ENCODE assay signal across 8 cellular contexts in genomic region chr5:109468737-109469420, GRCh38. TPM values are rescaled to one million over a fixed set of nuclear protein-coding genes. Genes with fewer than 3 reads are reported as not detected.
A peak's percentile ranks its signal among the peaks of the same experiment; 100 is the strongest.
DNase-seq lines count a peak whose midpoint lies in the region; ATAC-seq and FAIRE-seq lines count a peak whose summit lies in the region.

No MANE protein-coding gene starts in this region.

- DNase-seq in DMS114 treated with DMSO at 0.1 percent for 48 hours (lab: John Stamatoyannopoulos, UW; ENCODE audit: unreplicated experiment) = peak; percentile 12
- peak; percentile 98 for DNase-seq in HT-29 (ENCODE audit: low spot score)
- DNase-seq in NOMO-1 (lab: John Stamatoyannopoulos, UW; ENCODE audit: unreplicated experiment in 2 of 2) = peak; percentile 33 to 75
- peak; percentile 44 for DNase-seq in activated CD8-positive, alpha-beta memory T cell treated with anti-CD3 and anti-CD28 coated beads for 4 hours (ENCODE audit: low read depth in 2 of 2)
- DNase-seq in midbrain (lab: John Stamatoyannopoulos, UW) = peak; percentile 87
- peak; percentile 56 to 65 for DNase-seq in stimulated activated CD8-positive, alpha-beta memory T cell treated with anti-CD3 and anti-CD28 coated beads, Interleukin-4, amount 100 ng/mL, for 1 hour (ENCODE audit: low read depth in 2 of 2, low spot score in 1 of 2)

- peak; percentile 96 for ATAC-seq in GM21515 (IDR thresholded peaks at IDR 0.05; ENCODE audit: unreplicated experiment)

- peak; percentile 97 for FAIRE-seq in endometrium (lab: Jason Lieb, UNC)

RNA-seq across cellular contexts. Expression of gene PJA2, which starts 59.1 kb away (rescaled TPM):
- 7.9 and 8.6 TPM in 2 replicates for total RNA-seq in HT-29 (2014; rRNA removed; shearing (Covaris generic))

Comparison
In these comparisons a context has a peak if more than half of its experiments do, and no peak if none do; other contexts are left out.
1. Peak in every context shown above with its lines: DNase-seq and ATAC-seq.
2. DNase-seq: peak in every context shown above with its lines; median percentile 98 in HT-29; 87 in midbrain; 60 in stimulated activated CD8-positive, alpha-beta memory T cell treated with anti-CD3 and anti-CD28 coated beads, Interleukin-4, amount 100 ng/mL, for 1 hour; 54 in NOMO-1; 44 in activated CD8-positive, alpha-beta memory T cell treated with anti-CD3 and anti-CD28 coated beads for 4 hours; 12 in DMS114 treated with DMSO at 0.1 percent for 48 hours.